In the genomic region with DNA sequence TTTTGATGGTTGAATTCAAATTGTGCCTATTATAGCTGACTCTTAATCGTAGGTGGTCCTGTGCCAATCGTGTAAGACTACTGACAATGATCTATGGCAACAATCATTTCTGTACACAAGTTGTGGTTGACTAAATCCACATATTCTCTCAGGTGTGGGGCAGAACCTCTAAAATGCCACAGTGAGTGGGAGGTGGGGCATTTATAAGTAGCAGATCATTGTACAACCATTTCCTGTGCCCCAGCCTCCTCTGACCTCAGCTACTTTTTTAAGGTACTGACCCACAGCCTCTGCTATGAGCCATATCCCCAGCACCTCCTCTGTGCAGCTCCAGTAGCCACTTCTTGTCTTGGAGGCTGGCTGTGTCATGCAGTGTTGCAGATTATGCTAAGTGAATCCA, we compare ENCODE assay signal across 9 cellular contexts. TPM values are rescaled to one million over a fixed set of nuclear protein-coding genes. Genes with fewer than 3 reads are reported as not detected.
DNase-seq lines count a peak whose midpoint lies in the region; ATAC-seq, FAIRE-seq and TF ChIP-seq lines count a peak whose summit lies in the region.
"Had no signal": no experiment of that assay in that cellular context is flagged by ENCODE, and none has a peak within 500 bp of the region (broad histone marks: within the 10 kb centered on the region; RNA-seq: fewer than 3 reads in every experiment).

No MANE protein-coding gene starts in this region.

- peak; percentile 28 for DNase-seq in HTR-8/SVneo (ENCODE audit: insufficient read length, low spot score)
- peak; percentile 52 for DNase-seq in choroid plexus epithelial cell (ENCODE audit: low read depth)
- peak in 1 of 2 donors; percentile 47 for DNase-seq in upper lobe of left lung
- no peak for DNase-seq in foreskin melanocyte
- no peak for DNase-seq in prostate gland (ENCODE audit: low spot score)
- DNase-seq in CD4-positive, alpha-beta T cell = no peak

- no peaks in the 10 kb centered on the region for H3K36me3 Mint-ChIP-seq in CD4-positive, alpha-beta T cell (ENCODE audit: low read depth)

- no peaks in the 10 kb centered on the region for H3F3A ChIP-seq in DOHH2 (ENCODE audit: control insufficient read depth, insufficient read depth)

- H3K27ac ChIP-seq in DOHH2 (ENCODE audit: low read depth, low read length) (peak overlapping the region; percentile 34), upper lobe of left lung (peak overlapping the region in 3 of 4 donors; percentile 68 to 79 (median 73)), prostate gland (peak overlapping the region in 1 of 2 donors; percentile 80)
- no peak overlapping the region for H3K27ac ChIP-seq in CD4-positive, alpha-beta T cell (ENCODE audit: low read depth, low read length)

- CTCF ChIA-PET in CD4-positive, alpha-beta T cell (lab: Charles Lee) = interaction anchor here (0.9 kb wide), 1 partner anchor 199 kb away, joined by 3 read pairs; no protein-coding TSS in a partner anchor

- TF ChIP-seq CTCF in DOHH2 (IDR thresholded peaks at IDR 0.05; ENCODE audit: low read depth, low read length, poor library complexity, severe bottlenecking) = no peak
- TF ChIP-seq CTCF in choroid plexus epithelial cell (conservative IDR thresholded peaks at IDR 0.05; ENCODE audit: low read depth, low read length) = no peak
- TF ChIP-seq CTCF in upper lobe of left lung (IDR thresholded peaks at IDR 0.05) = no peak
- no peak for TF ChIP-seq CTCF in prostate gland (IDR thresholded peaks at IDR 0.05)
- TF ChIP-seq CTCF in CD4-positive, alpha-beta T cell (IDR thresholded peaks at IDR 0.05) = no peak

- no peaks in the 10 kb centered on the region for H3K9me3 Mint-ChIP-seq in CD4-positive, alpha-beta T cell

- peak; percentile 55 for FAIRE-seq in HTR-8/SVneo (lab: Jason Lieb, UNC)
- FAIRE-seq: endometrium had no signal

- H3K79me2 ChIP-seq in DOHH2 (ENCODE audit: control insufficient read depth, low read length) = no peaks in the 10 kb centered on the region

- no peaks in the 10 kb centered on the region for H3K9me2 ChIP-seq in DOHH2 (replicated peaks; ENCODE audit: control insufficient read depth, low read length)

- H3K36me3 ChIP-seq in DOHH2 (ENCODE audit: control insufficient read depth, low read length) (no peaks in the 10 kb centered on the region), upper lobe of left lung (no peaks in the 10 kb centered on the region), prostate gland (no peaks in the 10 kb centered on the region)

- 44 to 55% methylated on average over 2 of the region's 2 CpGs for WGBS in upper lobe of left lung, 2 donors
- 30% methylated on average over 2 of the region's 2 CpGs for WGBS in prostate gland

- intact Hi-C loops in prostate gland (cut with DNase I) = no loop called here
- intact Hi-C loops in CD4-positive, alpha-beta T cell (cut with DNase I, micrococcal nuclease) = no loop called here

- no peaks in the 10 kb centered on the region for H3K9me3 ChIP-seq in DOHH2 (ENCODE audit: control insufficient read depth, insufficient read depth, low read length)
- H3K9me3 ChIP-seq in upper lobe of left lung = no peaks in the 10 kb centered on the region
- H3K9me3 ChIP-seq in prostate gland = no peaks in the 10 kb centered on the region
- no peaks in the 10 kb centered on the region for H3K9me3 ChIP-seq in CD4-positive, alpha-beta T cell (ENCODE audit: control insufficient read depth, low read length)

- peaks cover 12% of the 10 kb centered on the region for H3K27me3 ChIP-seq in DOHH2 (ENCODE audit: control insufficient read depth, low read length)
- no peaks in the 10 kb centered on the region for H3K27me3 ChIP-seq in upper lobe of left lung
- no peaks in the 10 kb centered on the region for H3K27me3 ChIP-seq in prostate gland (replicated peaks; ENCODE audit: insufficient read depth)
- no peaks in the 10 kb centered on the region for H3K27me3 ChIP-seq in CD4-positive, alpha-beta T cell (ENCODE audit: control insufficient read depth, insufficient read depth, low read length)

- no peak overlapping the region for H3K27ac Mint-ChIP-seq in CD4-positive, alpha-beta T cell

- H3K4me1 Mint-ChIP-seq in CD4-positive, alpha-beta T cell (ENCODE audit: low read depth) = peaks cover 6% of the 10 kb centered on the region

- H3K4me3 Mint-ChIP-seq in CD4-positive, alpha-beta T cell = no peak overlapping the region

- peak in 1 of 4 donors; percentile 3 for TF ChIP-seq EP300 in upper lobe of left lung (IDR thresholded peaks at IDR 0.05)

- ATAC-seq in GM21360 (IDR thresholded peaks at IDR 0.05; ENCODE audit: unreplicated experiment) = peak; percentile 46
- ATAC-seq in upper lobe of left lung (ENCODE audit: low FRiP score in 2 of 2) = no peak
- no peak for ATAC-seq in CD4-positive, alpha-beta T cell (ENCODE audit: poor library complexity)

- peak overlapping the region; percentile 73 for H3K4me2 ChIP-seq in DOHH2 (ENCODE audit: low read length)

- H3K4me1 ChIP-seq in DOHH2 (ENCODE audit: control insufficient read depth, low read length) (peaks cover 42% of the 10 kb centered on the region), upper lobe of left lung (peaks cover 24 to 52% (median 43%) of the 10 kb centered on the region in 4 donors), prostate gland (replicated peaks) (peaks cover 11% of the 10 kb centered on the region)

- TF ChIP-seq POLR2A in upper lobe of left lung (IDR thresholded peaks at IDR 0.05) (peak in 1 of 4 donors; percentile 13), prostate gland (IDR thresholded peaks at IDR 0.05) (no peak)

- H3K27me3 Mint-ChIP-seq in CD4-positive, alpha-beta T cell = no peaks in the 10 kb centered on the region

- H3K4me3 ChIP-seq in DOHH2 (ENCODE audit: low read length) (peak overlapping the region; percentile 53), choroid plexus epithelial cell (ENCODE audit: low read depth, low read length) (no peak overlapping the region), upper lobe of left lung (no peak overlapping the region), prostate gland (no peak overlapping the region)

- H4K20me1 ChIP-seq in DOHH2 (ENCODE audit: control insufficient read depth, insufficient read depth, low read depth, low read length) = no peaks in the 10 kb centered on the region

- POLR2A ChIA-PET in CD4-positive, alpha-beta T cell (lab: Charles Lee) = no interaction called here

RNA-seq across cellular contexts. Expression of a gene that starts 48.6 kb away (rescaled TPM):
- total RNA-seq in upper lobe of left lung = 100 to 1,000 TPM in 1 of 6 donors, 10 to 100 TPM in 5; 52.1 to 144 (median 65.6) TPM
- total RNA-seq in prostate gland = 10 to 100 TPM; 27.6 to 35.0 TPM
- 1 to 10 TPM; 4.3 to 5.8 TPM for total RNA-seq in CD4-positive, alpha-beta T cell

Comparison
In these comparisons a context has a peak if more than half of its experiments do, and no peak if none do; other contexts are left out.
1. DNase-seq: peak in HTR-8/SVneo (single experiment) and choroid plexus epithelial cell (single experiment); none in foreskin melanocyte (single experiment), prostate gland (single experiment) and CD4-positive, alpha-beta T cell (0 of 10).
2. RNA of a gene that starts 48.6 kb away (total RNA-seq): 52.1 to 144 TPM in upper lobe of left lung and 27.6 to 35.0 TPM in prostate gland; 4.3 to 5.8 TPM in CD4-positive, alpha-beta T cell; every median in the first group is over 4 times any median in the second.